6 cellular contexts compared by ENCODE assay signal in the genomic region with DNA sequence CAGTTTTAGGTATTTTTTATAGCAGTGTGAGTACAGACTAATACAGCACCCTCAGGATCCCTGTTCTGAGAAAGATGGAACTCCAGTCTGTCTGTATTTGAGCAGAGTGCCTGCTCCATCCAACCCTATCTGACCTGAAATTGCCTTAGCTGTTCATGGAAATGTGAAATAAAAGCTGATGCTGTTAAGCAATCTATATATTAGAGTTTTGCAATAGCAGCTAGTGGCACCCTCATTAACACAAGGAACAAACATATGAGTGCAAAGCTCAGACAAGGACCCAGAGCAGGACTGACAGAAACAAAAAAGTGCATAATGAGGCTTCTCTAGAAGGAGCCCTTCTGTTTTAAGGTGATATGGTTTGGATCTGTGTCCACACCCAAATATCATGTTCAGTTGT.
"Had no signal": no experiment of that assay in that cellular context is flagged by ENCODE, and none has a peak within 500 bp of the region (broad histone marks: within the 10 kb centered on the region; RNA-seq: fewer than 3 reads in every experiment).

No MANE protein-coding gene starts in this region.

- H2AFZ ChIP-seq: GM23338 had no signal

- ATAC-seq: GM23338 had no signal

- H3K4me3 ChIP-seq: GM23338 had no signal

- DNase-seq: H9, HCEC 1CT had no signal

- FAIRE-seq: H1, H54, HTR-8/SVneo had no signal

- H3K4me2 ChIP-seq: GM23338 had no signal
